23 cellular contexts compared by ENCODE assay signal in genomic region chr16:59543641-59544040, GRCh38.
A peak's percentile ranks its signal among the peaks of the same experiment; 100 is the strongest.
DNase-seq lines count a peak whose midpoint lies in the region; ATAC-seq and TF ChIP-seq lines count a peak whose summit lies in the region.
"Had no signal": no experiment of that assay in that cellular context is flagged by ENCODE, and none has a peak within 500 bp of the region (broad histone marks: within the 10 kb centered on the region; RNA-seq: fewer than 3 reads in every experiment).

No MANE protein-coding gene starts in this region.

- POLR2A ChIA-PET in activated CD4-positive, alpha-beta T cell treated with anti-CD3 and anti-CD28 coated beads for 36 hours (lab: Charles Lee), result no interaction called here

- intact Hi-C loops in activated CD4-positive, alpha-beta T cell treated with anti-CD3 and anti-CD28 coated beads for 36 hours (cut with DNase I, micrococcal nuclease), result no loop called here

- ATAC-seq in GM23338 (no peak), HG03520 (IDR thresholded peaks at IDR 0.05; ENCODE audit: unreplicated experiment) (no peak)
- no peak for ATAC-seq in activated CD4-positive, alpha-beta T cell treated with anti-CD3 and anti-CD28 coated beads for 36 hours
- ATAC-seq: psoas muscle had no signal

- CTCF ChIA-PET in activated CD4-positive, alpha-beta T cell treated with anti-CD3 and anti-CD28 coated beads for 36 hours (lab: Charles Lee), result no interaction called here

- H2AFZ ChIP-seq in GM23338, result no peak overlapping the region

- H3K4me3 ChIP-seq in HFF-Myc (replicated peaks; ENCODE audit: low read depth, low read length) (no peak overlapping the region), SJCRH30 (no peak overlapping the region), skeletal muscle cell (ENCODE audit: low read depth, low read length) (no peak overlapping the region), GM23338 (no peak overlapping the region)
- H3K4me3 ChIP-seq: ascending aorta, psoas muscle, tibial artery had no signal

- H3K27ac ChIP-seq in SJCRH30 (peak overlapping the region; percentile 15), GM23338 (ENCODE audit: low read depth) (no peak overlapping the region)
- H3K27ac ChIP-seq: ascending aorta, psoas muscle, tibial artery had no signal

- peaks cover 7% of the 10 kb centered on the region; the same call in 2 of the 3 replicates for H3K4me1 Mint-ChIP-seq in GM23338
- no peaks in the 10 kb centered on the region for H3K4me1 Mint-ChIP-seq in activated CD4-positive, alpha-beta T cell treated with anti-CD3 and anti-CD28 coated beads for 36 hours
- H3K4me1 Mint-ChIP-seq: immature natural killer cell, memory B cell had no signal

- DNase-seq in HFF-Myc (ENCODE audit: extremely low read depth, low read depth), result peak; percentile 16
- peak; percentile 33 to 60 for DNase-seq in SJCRH30
- DNase-seq in fibroblast of gingiva (ENCODE audit: low read depth), result peak; percentile 10
- DNase-seq in skeletal muscle cell (ENCODE audit: low read depth), result peak; percentile 49
- DNase-seq in GM23338 (ENCODE audit: low spot score), result no peak
- no peak for DNase-seq in GM13977 (ENCODE audit: low spot score)
- DNase-seq in activated CD4-positive, alpha-beta T cell treated with anti-CD3 and anti-CD28 coated beads for 36 hours, result no peak
- DNase-seq: activated CD4-positive, alpha-beta T cell treated with anti-CD3 and anti-CD28 coated beads, Interleukin-2, amount 50 U/mL, for 1 hour; activated naive CD4-positive, alpha-beta T cell; C1 segment of cervical spinal cord; DMS 273 treated with DMSO at 0.1 percent for 48 hours; erythroblast; head of caudate nucleus; immature natural killer cell; NCI-H2029 treated with DMSO at 0.1 percent for 48 hours; NCI-H524; nephron progenitor cell; psoas muscle; stimulated activated naive CD4-positive, alpha-beta T cell; tibial artery had no signal

- peaks cover 2% of the 10 kb centered on the region; the same call in 1 of the 2 replicates for H3K9me2 ChIP-seq in GM23338 (ENCODE audit: insufficient read depth)

- H3F3A ChIP-seq in GM23338 (replicated peaks; ENCODE audit: low read depth), result no peaks in the 10 kb centered on the region

- H3K27ac Mint-ChIP-seq in GM23338, result no peak overlapping the region
- H3K27ac Mint-ChIP-seq in activated CD4-positive, alpha-beta T cell treated with anti-CD3 and anti-CD28 coated beads for 36 hours, result no peak overlapping the region
- H3K27ac Mint-ChIP-seq: immature natural killer cell, memory B cell, nephron progenitor cell had no signal

- no peak for TF ChIP-seq CTCF in HFF-Myc (IDR thresholded peaks at IDR 0.05; ENCODE audit: low read depth, low read length, missing control alignments)
- no peak for TF ChIP-seq CTCF in GM23338 (conservative IDR thresholded peaks at IDR 0.05; ENCODE audit: low read depth in 2 of 2)
- TF ChIP-seq CTCF in GM13977 (IDR thresholded peaks at IDR 0.05; ENCODE audit: extremely low read depth, insufficient read depth, missing control alignments), result no peak

- H3K4me3 Mint-ChIP-seq in GM23338, result no peak overlapping the region
- no peak overlapping the region for H3K4me3 Mint-ChIP-seq in activated CD4-positive, alpha-beta T cell treated with anti-CD3 and anti-CD28 coated beads for 36 hours
- H3K4me3 Mint-ChIP-seq: immature natural killer cell, memory B cell, nephron progenitor cell had no signal

- H4K20me1 ChIP-seq in GM23338 (replicated peaks; ENCODE audit: insufficient read depth), result no peaks in the 10 kb centered on the region

- no peaks in the 10 kb centered on the region for H3K9me3 Mint-ChIP-seq in GM23338
- peaks cover 13% of the 10 kb centered on the region for H3K9me3 Mint-ChIP-seq in activated CD4-positive, alpha-beta T cell treated with anti-CD3 and anti-CD28 coated beads for 36 hours (ENCODE audit: low read depth)
- H3K9me3 Mint-ChIP-seq: nephron progenitor cell had no signal

- peaks cover 9% of the 10 kb centered on the region for H3K4me1 ChIP-seq in SJCRH30
- H3K4me1 ChIP-seq in GM23338 (ENCODE audit: insufficient read depth), result peaks cover 5% of the 10 kb centered on the region; the same call in 1 of the 2 replicates
- H3K4me1 ChIP-seq: ascending aorta, psoas muscle, tibial artery had no signal

- no peaks in the 10 kb centered on the region for H3K27me3 Mint-ChIP-seq in GM23338 (ENCODE audit: insufficient read depth, low read depth, poor library complexity)
- no peaks in the 10 kb centered on the region for H3K27me3 Mint-ChIP-seq in activated CD4-positive, alpha-beta T cell treated with anti-CD3 and anti-CD28 coated beads for 36 hours
- H3K27me3 Mint-ChIP-seq: memory B cell had no signal

- H3K4me2 ChIP-seq in GM23338, result no peak overlapping the region

- no peaks in the 10 kb centered on the region for H3K36me3 Mint-ChIP-seq in GM23338 (ENCODE audit: low read depth)
- no peaks in the 10 kb centered on the region for H3K36me3 Mint-ChIP-seq in activated CD4-positive, alpha-beta T cell treated with anti-CD3 and anti-CD28 coated beads for 36 hours (ENCODE audit: low read depth)
- H3K36me3 Mint-ChIP-seq: memory B cell had no signal

- H3K27me3 ChIP-seq in SJCRH30 (no peaks in the 10 kb centered on the region), GM23338 (ENCODE audit: insufficient read depth) (no peaks in the 10 kb centered on the region)
- H3K27me3 ChIP-seq: ascending aorta, tibial artery had no signal

- in situ Hi-C loops in GM13977 (cut with MboI; ENCODE audit: low pct_unique_long_range_greater_than_20kb, low sequenced_read_pairs, unreplicated experiment), result no loop called here

- no peaks in the 10 kb centered on the region for H3K9me3 ChIP-seq in SJCRH30 (replicated peaks)
- H3K9me3 ChIP-seq: ascending aorta, psoas muscle, tibial artery had no signal

- H3K36me3 ChIP-seq in SJCRH30, result no peaks in the 10 kb centered on the region
- no peaks in the 10 kb centered on the region for H3K36me3 ChIP-seq in GM23338 (ENCODE audit: insufficient read depth)
- H3K36me3 ChIP-seq: ascending aorta, tibial artery had no signal

- no peaks in the 10 kb centered on the region for H3K79me2 ChIP-seq in GM23338 (replicated peaks; ENCODE audit: insufficient read depth)

TF ChIP-seq in GM23338, 12 proteins besides CTCF, POLR2A, EP300 and RAD21 (continues in another document):
- TF ChIP-seq NANOG (IDR thresholded peaks at IDR 0.05; ENCODE audit: borderline replicate concordance) (no peak), POLR2AphosphoS5 (IDR thresholded peaks at IDR 0.05; ENCODE audit: low read depth) (no peak), CREB1 (CRISPR knock-in tag; IDR thresholded peaks at IDR 0.05; ENCODE audit: low read depth) (no peak), ZNF114 (CRISPR knock-in tag; IDR thresholded peaks at IDR 0.05) (no peak), EZH2phosphoT487 (IDR thresholded peaks at IDR 0.05; ENCODE audit: unreplicated experiment) (no peak), REST (IDR thresholded peaks at IDR 0.05; ENCODE audit: unreplicated experiment) (no peak)

Comparison
In these comparisons a context has a peak if more than half of its experiments do, and no peak if none do; other contexts are left out.
1. DNase-seq: peak in HFF-Myc (single experiment), SJCRH30 (2 of 2), fibroblast of gingiva (single experiment) and skeletal muscle cell (single experiment); none in GM23338 (single experiment), GM13977 (single experiment) and activated CD4-positive, alpha-beta T cell treated with anti-CD3 and anti-CD28 coated beads for 36 hours (single experiment).